1 cellular context compared by ENCODE assay signal in the genomic region with DNA sequence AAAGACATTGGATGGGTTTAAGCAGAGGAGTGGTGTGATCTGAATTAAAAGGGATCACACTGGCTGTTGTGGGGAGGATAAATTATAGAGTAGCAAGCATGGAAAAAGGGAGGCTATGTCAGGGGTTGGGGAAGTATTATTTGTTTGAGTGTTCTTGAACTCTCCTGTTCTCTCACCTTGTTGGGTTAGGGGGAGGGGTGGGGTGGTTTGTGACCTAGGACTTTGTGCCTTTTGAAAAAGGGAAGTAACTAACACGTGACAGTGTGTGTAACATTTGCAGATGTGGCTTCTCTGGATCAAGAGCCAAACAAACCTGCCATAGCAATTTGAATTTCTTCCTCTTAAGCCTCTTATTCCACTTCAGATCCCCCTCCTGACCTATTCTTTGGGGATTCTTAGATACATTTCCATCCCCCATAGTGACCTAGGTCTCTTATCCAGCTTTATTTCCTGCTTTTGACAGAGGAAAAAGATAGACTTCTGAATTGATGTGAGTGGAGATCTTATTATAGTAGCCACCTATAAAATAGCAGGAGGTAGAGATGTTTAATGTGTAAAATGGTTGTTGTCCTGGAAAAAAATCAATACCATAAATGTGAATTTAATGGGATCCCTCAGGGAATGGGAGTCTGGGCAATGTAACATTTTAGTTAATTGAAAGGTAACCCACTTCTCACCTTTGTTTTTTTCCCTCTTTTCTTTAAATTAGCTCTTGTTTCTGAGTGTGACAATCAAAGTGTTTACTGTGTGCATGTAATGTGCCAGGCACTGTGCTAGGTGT.
TF ChIP-seq lines count a peak whose summit lies in the region.

No MANE protein-coding gene starts in this region.

TF ChIP-seq in HepG2, 621 proteins besides CTCF, POLR2A, EP300 and RAD21 (continued from another document and continues in another):
- TF ChIP-seq, protein P1, sequence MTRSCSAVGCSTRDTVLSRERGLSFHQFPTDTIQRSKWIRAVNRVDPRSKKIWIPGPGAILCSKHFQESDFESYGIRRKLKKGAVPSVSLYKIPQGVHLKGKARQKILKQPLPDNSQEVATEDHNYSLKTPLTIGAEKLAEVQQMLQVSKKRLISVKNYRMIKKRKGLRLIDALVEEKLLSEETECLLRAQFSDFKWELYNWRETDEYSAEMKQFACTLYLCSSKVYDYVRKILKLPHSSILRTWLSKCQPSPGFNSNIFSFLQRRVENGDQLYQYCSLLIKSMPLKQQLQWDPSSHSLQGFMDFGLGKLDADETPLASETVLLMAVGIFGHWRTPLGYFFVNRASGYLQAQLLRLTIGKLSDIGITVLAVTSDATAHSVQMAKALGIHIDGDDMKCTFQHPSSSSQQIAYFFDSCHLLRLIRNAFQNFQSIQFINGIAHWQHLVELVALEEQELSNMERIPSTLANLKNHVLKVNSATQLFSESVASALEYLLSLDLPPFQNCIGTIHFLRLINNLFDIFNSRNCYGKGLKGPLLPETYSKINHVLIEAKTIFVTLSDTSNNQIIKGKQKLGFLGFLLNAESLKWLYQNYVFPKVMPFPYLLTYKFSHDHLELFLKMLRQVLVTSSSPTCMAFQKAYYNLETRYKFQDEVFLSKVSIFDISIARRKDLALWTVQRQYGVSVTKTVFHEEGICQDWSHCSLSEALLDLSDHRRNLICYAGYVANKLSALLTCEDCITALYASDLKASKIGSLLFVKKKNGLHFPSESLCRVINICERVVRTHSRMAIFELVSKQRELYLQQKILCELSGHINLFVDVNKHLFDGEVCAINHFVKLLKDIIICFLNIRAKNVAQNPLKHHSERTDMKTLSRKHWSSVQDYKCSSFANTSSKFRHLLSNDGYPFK (CRISPR knock-in tag; IDR thresholded peaks at IDR 0.05; ENCODE audit: borderline replicate concordance) = no peak
- no peak for TF ChIP-seq ADNP (CRISPR knock-in tag; IDR thresholded peaks at IDR 0.05)
- TF ChIP-seq, protein P2, sequence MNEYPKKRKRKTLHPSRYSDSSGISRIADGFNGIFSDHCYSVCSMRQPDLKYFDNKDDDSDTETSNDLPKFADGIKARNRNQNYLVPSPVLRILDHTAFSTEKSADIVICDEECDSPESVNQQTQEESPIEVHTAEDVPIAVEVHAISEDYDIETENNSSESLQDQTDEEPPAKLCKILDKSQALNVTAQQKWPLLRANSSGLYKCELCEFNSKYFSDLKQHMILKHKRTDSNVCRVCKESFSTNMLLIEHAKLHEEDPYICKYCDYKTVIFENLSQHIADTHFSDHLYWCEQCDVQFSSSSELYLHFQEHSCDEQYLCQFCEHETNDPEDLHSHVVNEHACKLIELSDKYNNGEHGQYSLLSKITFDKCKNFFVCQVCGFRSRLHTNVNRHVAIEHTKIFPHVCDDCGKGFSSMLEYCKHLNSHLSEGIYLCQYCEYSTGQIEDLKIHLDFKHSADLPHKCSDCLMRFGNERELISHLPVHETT (CRISPR knock-in tag; conservative IDR thresholded peaks at IDR 0.05) = no peak
- no peak for TF ChIP-seq ZNF652 (CRISPR knock-in tag; IDR thresholded peaks at IDR 0.05; ENCODE audit: borderline replicate concordance, low read depth)
- TF ChIP-seq, protein P3, sequence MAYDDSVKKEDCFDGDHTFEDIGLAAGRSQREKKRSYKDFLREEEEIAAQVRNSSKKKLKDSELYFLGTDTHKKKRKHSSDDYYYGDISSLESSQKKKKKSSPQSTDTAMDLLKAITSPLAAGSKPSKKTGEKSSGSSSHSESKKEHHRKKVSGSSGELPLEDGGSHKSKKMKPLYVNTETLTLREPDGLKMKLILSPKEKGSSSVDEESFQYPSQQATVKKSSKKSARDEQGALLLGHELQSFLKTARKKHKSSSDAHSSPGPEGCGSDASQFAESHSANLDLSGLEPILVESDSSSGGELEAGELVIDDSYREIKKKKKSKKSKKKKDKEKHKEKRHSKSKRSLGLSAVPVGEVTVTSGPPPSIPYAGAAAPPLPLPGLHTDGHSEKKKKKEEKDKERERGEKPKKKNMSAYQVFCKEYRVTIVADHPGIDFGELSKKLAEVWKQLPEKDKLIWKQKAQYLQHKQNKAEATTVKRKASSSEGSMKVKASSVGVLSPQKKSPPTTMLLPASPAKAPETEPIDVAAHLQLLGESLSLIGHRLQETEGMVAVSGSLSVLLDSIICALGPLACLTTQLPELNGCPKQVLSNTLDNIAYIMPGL (CRISPR knock-in tag; IDR thresholded peaks at IDR 0.05; ENCODE audit: borderline replicate concordance in 1 of 2, low read depth in 1 of 2) = no peak
- TF ChIP-seq, protein P4, sequence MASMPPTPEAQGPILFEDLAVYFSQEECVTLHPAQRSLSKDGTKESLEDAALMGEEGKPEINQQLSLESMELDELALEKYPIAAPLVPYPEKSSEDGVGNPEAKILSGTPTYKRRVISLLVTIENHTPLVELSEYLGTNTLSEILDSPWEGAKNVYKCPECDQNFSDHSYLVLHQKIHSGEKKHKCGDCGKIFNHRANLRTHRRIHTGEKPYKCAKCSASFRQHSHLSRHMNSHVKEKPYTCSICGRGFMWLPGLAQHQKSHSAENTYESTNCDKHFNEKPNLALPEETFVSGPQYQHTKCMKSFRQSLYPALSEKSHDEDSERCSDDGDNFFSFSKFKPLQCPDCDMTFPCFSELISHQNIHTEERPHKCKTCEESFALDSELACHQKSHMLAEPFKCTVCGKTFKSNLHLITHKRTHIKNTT (CRISPR knock-in tag; IDR thresholded peaks at IDR 0.05) = no peak
- no peak for TF ChIP-seq ZNF354B (CRISPR knock-in tag; IDR thresholded peaks at IDR 0.05)
- TF ChIP-seq CHCHD3 (CRISPR knock-in tag; IDR thresholded peaks at IDR 0.05) = no peak
- no peak for TF ChIP-seq ZNF530 (CRISPR knock-in tag; IDR thresholded peaks at IDR 0.05; ENCODE audit: low read depth)
- TF ChIP-seq, protein P5, sequence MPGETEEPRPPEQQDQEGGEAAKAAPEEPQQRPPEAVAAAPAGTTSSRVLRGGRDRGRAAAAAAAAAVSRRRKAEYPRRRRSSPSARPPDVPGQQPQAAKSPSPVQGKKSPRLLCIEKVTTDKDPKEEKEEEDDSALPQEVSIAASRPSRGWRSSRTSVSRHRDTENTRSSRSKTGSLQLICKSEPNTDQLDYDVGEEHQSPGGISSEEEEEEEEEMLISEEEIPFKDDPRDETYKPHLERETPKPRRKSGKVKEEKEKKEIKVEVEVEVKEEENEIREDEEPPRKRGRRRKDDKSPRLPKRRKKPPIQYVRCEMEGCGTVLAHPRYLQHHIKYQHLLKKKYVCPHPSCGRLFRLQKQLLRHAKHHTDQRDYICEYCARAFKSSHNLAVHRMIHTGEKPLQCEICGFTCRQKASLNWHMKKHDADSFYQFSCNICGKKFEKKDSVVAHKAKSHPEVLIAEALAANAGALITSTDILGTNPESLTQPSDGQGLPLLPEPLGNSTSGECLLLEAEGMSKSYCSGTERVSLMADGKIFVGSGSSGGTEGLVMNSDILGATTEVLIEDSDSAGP (CRISPR knock-in tag; IDR thresholded peaks at IDR 0.05; ENCODE audit: borderline replicate concordance) = no peak
- TF ChIP-seq MYNN (CRISPR knock-in tag; IDR thresholded peaks at IDR 0.05; ENCODE audit: low read depth) = no peak
- no peak for TF ChIP-seq RXRA (CRISPR knock-in tag; IDR thresholded peaks at IDR 0.05)
- no peak for TF ChIP-seq SP140L (CRISPR knock-in tag; IDR thresholded peaks at IDR 0.05; ENCODE audit: borderline replicate concordance)
- TF ChIP-seq MYC (CRISPR knock-in tag; IDR thresholded peaks at IDR 0.05; ENCODE audit: borderline replicate concordance) = no peak
- TF ChIP-seq ZNF841 (CRISPR knock-in tag; IDR thresholded peaks at IDR 0.05; ENCODE audit: borderline replicate concordance) = no peak
- TF ChIP-seq, protein P6, sequence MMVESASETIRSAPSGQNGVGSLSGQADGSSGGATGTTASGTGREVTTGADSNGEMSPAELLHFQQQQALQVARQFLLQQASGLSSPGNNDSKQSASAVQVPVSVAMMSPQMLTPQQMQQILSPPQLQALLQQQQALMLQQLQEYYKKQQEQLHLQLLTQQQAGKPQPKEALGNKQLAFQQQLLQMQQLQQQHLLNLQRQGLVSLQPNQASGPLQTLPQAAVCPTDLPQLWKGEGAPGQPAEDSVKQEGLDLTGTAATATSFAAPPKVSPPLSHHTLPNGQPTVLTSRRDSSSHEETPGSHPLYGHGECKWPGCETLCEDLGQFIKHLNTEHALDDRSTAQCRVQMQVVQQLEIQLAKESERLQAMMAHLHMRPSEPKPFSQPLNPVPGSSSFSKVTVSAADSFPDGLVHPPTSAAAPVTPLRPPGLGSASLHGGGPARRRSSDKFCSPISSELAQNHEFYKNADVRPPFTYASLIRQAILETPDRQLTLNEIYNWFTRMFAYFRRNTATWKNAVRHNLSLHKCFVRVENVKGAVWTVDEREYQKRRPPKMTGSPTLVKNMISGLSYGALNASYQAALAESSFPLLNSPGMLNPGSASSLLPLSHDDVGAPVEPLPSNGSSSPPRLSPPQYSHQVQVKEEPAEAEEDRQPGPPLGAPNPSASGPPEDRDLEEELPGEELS (CRISPR knock-in tag; IDR thresholded peaks at IDR 0.05) = peak; percentile 44; the same call in 1 of the 2 replicates
- TF ChIP-seq, protein P7, sequence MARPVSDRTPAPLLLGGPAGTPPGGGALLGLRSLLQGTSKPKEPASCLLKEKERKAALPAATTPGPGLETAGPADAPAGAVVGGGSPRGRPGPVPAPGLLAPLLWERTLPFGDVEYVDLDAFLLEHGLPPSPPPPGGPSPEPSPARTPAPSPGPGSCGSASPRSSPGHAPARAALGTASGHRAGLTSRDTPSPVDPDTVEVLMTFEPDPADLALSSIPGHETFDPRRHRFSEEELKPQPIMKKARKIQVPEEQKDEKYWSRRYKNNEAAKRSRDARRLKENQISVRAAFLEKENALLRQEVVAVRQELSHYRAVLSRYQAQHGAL (CRISPR knock-in tag; IDR thresholded peaks at IDR 0.05; ENCODE audit: not compliant biosample characterization) = no peak
- no peak for TF ChIP-seq ZNF430 (CRISPR knock-in tag; IDR thresholded peaks at IDR 0.05)
- TF ChIP-seq, protein P8, sequence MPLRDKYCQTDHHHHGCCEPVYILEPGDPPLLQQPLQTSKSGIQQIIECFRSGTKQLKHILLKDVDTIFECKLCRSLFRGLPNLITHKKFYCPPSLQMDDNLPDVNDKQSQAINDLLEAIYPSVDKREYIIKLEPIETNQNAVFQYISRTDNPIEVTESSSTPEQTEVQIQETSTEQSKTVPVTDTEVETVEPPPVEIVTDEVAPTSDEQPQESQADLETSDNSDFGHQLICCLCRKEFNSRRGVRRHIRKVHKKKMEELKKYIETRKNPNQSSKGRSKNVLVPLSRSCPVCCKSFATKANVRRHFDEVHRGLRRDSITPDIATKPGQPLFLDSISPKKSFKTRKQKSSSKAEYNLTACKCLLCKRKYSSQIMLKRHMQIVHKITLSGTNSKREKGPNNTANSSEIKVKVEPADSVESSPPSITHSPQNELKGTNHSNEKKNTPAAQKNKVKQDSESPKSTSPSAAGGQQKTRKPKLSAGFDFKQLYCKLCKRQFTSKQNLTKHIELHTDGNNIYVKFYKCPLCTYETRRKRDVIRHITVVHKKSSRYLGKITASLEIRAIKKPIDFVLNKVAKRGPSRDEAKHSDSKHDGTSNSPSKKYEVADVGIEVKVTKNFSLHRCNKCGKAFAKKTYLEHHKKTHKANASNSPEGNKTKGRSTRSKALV (CRISPR knock-in tag; IDR thresholded peaks at IDR 0.05) = no peak
- TF ChIP-seq, protein P9, sequence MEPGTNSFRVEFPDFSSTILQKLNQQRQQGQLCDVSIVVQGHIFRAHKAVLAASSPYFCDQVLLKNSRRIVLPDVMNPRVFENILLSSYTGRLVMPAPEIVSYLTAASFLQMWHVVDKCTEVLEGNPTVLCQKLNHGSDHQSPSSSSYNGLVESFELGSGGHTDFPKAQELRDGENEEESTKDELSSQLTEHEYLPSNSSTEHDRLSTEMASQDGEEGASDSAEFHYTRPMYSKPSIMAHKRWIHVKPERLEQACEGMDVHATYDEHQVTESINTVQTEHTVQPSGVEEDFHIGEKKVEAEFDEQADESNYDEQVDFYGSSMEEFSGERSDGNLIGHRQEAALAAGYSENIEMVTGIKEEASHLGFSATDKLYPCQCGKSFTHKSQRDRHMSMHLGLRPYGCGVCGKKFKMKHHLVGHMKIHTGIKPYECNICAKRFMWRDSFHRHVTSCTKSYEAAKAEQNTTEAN (CRISPR knock-in tag; conservative IDR thresholded peaks at IDR 0.05) = no peak
- TF ChIP-seq, protein P10, sequence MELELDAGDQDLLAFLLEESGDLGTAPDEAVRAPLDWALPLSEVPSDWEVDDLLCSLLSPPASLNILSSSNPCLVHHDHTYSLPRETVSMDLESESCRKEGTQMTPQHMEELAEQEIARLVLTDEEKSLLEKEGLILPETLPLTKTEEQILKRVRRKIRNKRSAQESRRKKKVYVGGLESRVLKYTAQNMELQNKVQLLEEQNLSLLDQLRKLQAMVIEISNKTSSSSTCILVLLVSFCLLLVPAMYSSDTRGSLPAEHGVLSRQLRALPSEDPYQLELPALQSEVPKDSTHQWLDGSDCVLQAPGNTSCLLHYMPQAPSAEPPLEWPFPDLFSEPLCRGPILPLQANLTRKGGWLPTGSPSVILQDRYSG (CRISPR knock-in tag; IDR thresholded peaks at IDR 0.05) = no peak
- TF ChIP-seq ZNF772 (CRISPR knock-in tag; IDR thresholded peaks at IDR 0.05) = no peak
- TF ChIP-seq, protein P11, sequence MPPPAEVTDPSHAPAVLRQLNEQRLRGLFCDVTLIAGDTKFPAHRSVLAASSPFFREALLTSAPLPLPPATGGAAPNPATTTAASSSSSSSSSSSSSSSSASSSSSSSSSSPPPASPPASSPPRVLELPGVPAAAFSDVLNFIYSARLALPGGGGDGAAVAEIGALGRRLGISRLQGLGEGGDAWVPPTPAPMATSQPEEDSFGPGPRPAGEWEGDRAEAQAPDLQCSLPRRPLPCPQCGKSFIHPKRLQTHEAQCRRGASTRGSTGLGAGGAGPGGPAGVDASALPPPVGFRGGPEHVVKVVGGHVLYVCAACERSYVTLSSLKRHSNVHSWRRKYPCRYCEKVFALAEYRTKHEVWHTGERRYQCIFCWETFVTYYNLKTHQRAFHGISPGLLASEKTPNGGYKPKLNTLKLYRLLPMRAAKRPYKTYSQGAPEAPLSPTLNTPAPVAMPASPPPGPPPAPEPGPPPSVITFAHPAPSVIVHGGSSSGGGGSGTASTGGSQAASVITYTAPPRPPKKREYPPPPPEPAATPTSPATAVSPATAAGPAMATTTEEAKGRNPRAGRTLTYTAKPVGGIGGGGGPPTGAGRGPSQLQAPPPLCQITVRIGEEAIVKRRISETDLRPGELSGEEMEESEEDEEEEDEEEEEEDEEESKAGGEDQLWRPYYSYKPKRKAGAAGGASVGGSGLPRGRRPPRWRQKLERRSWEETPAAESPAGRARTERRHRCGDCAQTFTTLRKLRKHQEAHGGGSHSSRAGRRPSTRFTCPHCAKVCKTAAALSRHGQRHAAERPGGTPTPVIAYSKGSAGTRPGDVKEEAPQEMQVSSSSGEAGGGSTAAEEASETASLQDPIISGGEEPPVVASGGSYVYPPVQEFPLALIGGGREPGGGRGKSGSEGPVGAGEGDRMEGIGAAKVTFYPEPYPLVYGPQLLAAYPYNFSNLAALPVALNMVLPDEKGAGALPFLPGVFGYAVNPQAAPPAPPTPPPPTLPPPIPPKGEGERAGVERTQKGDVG (CRISPR knock-in tag; IDR thresholded peaks at IDR 0.05; ENCODE audit: borderline replicate concordance) = no peak
- no peak for TF ChIP-seq SP2 (CRISPR knock-in tag; IDR thresholded peaks at IDR 0.05)
- peak; percentile 50; the same call in 1 of the 2 replicates for TF ChIP-seq SOX5 (CRISPR knock-in tag; IDR thresholded peaks at IDR 0.05; ENCODE audit: borderline replicate concordance)
- no peak for TF ChIP-seq XRCC5 (optimal IDR thresholded peaks at IDR 0.05; ENCODE audit: low read length)
- TF ChIP-seq RBAK (CRISPR knock-in tag; IDR thresholded peaks at IDR 0.05) = no peak
- TF ChIP-seq ZNF292 (CRISPR knock-in tag; IDR thresholded peaks at IDR 0.05; ENCODE audit: borderline replicate concordance, low read depth) = no peak
- peak; percentile 62 for TF ChIP-seq ZMYM4 (CRISPR knock-in tag; IDR thresholded peaks at IDR 0.05)
- TF ChIP-seq ZBTB42 (CRISPR knock-in tag; IDR thresholded peaks at IDR 0.05) = no peak
- TF ChIP-seq NKX3-1 (CRISPR knock-in tag; IDR thresholded peaks at IDR 0.05) = no peak
- no peak for TF ChIP-seq ZSCAN21 (CRISPR knock-in tag; IDR thresholded peaks at IDR 0.05; ENCODE audit: borderline replicate concordance)
- TF ChIP-seq, protein P12, sequence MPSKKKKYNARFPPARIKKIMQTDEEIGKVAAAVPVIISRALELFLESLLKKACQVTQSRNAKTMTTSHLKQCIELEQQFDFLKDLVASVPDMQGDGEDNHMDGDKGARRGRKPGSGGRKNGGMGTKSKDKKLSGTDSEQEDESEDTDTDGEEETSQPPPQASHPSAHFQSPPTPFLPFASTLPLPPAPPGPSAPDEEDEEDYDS (CRISPR knock-in tag; IDR thresholded peaks at IDR 0.05) = no peak
- no peak for TF ChIP-seq MIXL1 (CRISPR knock-in tag; IDR thresholded peaks at IDR 0.05)
